1 cellular context compared by ENCODE assay signal in genomic region chr14:47422191-47422590, GRCh38.
TF ChIP-seq lines count a peak whose summit lies in the region.

No MANE protein-coding gene starts in this region.

TF ChIP-seq in WTC11, 78 proteins besides CTCF, POLR2A, EP300 and RAD21 (continued from another document):
- TF ChIP-seq ZNF425 (CRISPR knock-in tag; conservative IDR thresholded peaks at IDR 0.05) (no peak), RORB (CRISPR knock-in tag; IDR thresholded peaks at IDR 0.05) (no peak), NR1H2 (CRISPR knock-in tag; IDR thresholded peaks at IDR 0.05) (no peak), SOX15 (CRISPR knock-in tag; IDR thresholded peaks at IDR 0.05) (no peak), KAT7 (CRISPR knock-in tag; IDR thresholded peaks at IDR 0.05; ENCODE audit: borderline replicate concordance) (no peak)
- TF ChIP-seq, protein P1, sequence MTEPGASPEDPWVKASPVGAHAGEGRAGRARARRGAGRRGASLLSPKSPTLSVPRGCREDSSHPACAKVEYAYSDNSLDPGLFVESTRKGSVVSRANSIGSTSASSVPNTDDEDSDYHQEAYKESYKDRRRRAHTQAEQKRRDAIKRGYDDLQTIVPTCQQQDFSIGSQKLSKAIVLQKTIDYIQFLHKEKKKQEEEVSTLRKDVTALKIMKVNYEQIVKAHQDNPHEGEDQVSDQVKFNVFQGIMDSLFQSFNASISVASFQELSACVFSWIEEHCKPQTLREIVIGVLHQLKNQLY (CRISPR knock-in tag; IDR thresholded peaks at IDR 0.05) = no peak
